Comparison of ENCODE assay signal across 8 cellular contexts in the genomic region with DNA sequence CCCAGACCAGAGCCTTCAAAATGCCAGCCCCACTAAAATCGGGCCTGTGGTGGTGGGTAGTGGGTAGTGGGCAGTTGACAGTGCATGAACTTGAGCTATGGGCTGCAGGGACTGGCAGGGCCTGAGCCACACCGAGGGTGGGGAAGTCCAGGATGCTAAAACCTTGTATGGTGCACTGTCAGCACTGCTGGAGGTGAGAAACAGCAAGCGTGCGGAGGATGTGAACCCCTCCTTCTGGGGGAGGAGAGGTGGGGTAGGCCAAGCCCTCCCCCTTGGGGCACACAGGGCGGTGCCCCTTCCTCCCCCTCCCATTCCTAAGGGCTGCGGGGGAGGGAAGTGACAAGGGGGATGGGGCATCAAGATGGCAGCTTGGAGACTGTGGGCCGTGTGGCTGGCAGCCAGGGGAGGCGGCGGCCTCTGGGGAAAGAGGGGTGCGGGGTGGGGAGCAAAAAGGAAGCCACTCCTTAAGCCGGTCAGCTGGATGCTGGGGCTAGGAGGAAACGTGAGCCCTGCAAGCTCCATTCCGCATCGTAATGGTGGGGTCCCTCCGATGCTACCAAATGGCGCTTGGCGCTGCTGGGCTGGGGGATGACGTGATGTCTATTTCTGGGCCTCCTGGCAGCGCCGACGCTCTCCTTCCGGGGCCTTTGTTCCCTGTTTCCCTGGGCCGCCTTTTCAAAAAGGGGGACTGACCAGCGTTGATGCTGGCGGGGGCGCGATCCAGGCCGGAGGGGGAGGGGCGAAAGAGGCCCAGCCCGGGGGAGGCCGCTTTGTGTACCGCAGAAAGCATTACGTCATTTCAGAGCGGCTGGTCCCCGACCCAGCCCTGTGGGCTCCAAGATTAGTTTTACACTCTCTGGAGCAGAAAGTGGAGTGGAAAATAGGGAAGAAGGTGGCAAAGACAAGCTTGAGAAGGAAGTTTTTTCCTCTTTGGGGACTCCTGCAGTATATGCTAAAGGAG. TPM values are rescaled to one million over a fixed set of nuclear protein-coding genes. Genes with fewer than 3 reads are reported as not detected.
DNase-seq lines count a peak whose midpoint lies in the region; ATAC-seq, FAIRE-seq and TF ChIP-seq lines count a peak whose summit lies in the region.

No MANE protein-coding gene starts in this region.

- no peak for ATAC-seq in HG03521 (IDR thresholded peaks at IDR 0.05; ENCODE audit: unreplicated experiment)

- no peaks in the 10 kb centered on the region for H3K36me3 ChIP-seq in kidney (ENCODE audit: control insufficient read depth in 1 of 2, insufficient read depth in 2 of 2, low read length in 2 of 2)

- intact Hi-C loops in kidney (cut with DNase I), result no loop called here

- H3K4me3 ChIP-seq in WI38 (ENCODE audit: low read depth, low read length) (peak overlapping the region; percentile 68), kidney (ENCODE audit: low read length in 2 of 2) (peak overlapping the region; percentile 48 to 90)

- no peak for FAIRE-seq in kidney (lab: Jason Lieb, UNC)

- H3K4me1 ChIP-seq in kidney (ENCODE audit: control insufficient read depth in 1 of 2, insufficient read depth in 1 of 2, low read depth in 1 of 2, low read length in 2 of 2), result peaks cover 5 to 11% of the 10 kb centered on the region in 2 donors

- peak overlapping the region; percentile 63 to 75 for H3K9ac ChIP-seq in kidney (ENCODE audit: low read length in 2 of 2)

- DNase-seq in AG08395 (ENCODE audit: low spot score) (peak; percentile 77), GM19238 (ENCODE audit: insufficient read length, low spot score) (peak; percentile 60), NCI-H2081 treated with DMSO at 0.1 percent for 48 hours (lab: John Stamatoyannopoulos, UW) (peak; percentile 79), cerebellar cortex (ENCODE audit: low spot score) (peak; percentile 81), kidney (peak; percentile 90)
- peak; percentile 13 for DNase-seq in stimulated activated CD4-positive, alpha-beta T cell treated with anti-CD3 and anti-CD28 coated beads, Interleukin-12 subunit alpha, Interleukin-12 subunit beta, amount 100 ng/mL, for 4 hours

- TF ChIP-seq CTCF in WI38 (IDR thresholded peaks at IDR 0.05; ENCODE audit: low read depth, low read length), result no peak
- TF ChIP-seq CTCF in kidney (IDR thresholded peaks at IDR 0.05; ENCODE audit: borderline replicate concordance, extremely low read depth, insufficient read depth), result no peak

- peak overlapping the region; percentile 76 to 80 for H3K27ac ChIP-seq in kidney (ENCODE audit: low read depth in 2 of 2, low read length in 2 of 2)

- no peaks in the 10 kb centered on the region for H3K9me3 ChIP-seq in kidney (ENCODE audit: control insufficient read depth in 1 of 2, low read length in 2 of 2)

RNA-seq across cellular contexts. Expression of gene SYT11, which starts 0.8 kb away (rescaled TPM):
- 16.8 TPM for total RNA-seq in kidney
- polyA plus RNA-seq in kidney (ENCODE audit: insufficient read depth, low read depth, low replicate concordance), result 8.4 TPM

RNA-seq across cellular contexts. Expression of gene GON4L, which starts 3.1 kb away (rescaled TPM):
- 62.1 TPM for total RNA-seq in kidney
- polyA plus RNA-seq in kidney (ENCODE audit: insufficient read depth, low read depth, low replicate concordance), result 14.2 TPM

RNA-seq across cellular contexts. Expression of gene RIT1, which starts 51.0 kb away (rescaled TPM):
- total RNA-seq in kidney, result 40.8 TPM
- 33.2 TPM for polyA plus RNA-seq in kidney (ENCODE audit: insufficient read depth, low read depth, low replicate concordance)

Comparison
In these comparisons a context has a peak if more than half of its experiments do, and no peak if none do; other contexts are left out.
1. DNase-seq: peak in every context shown above with its lines; median percentile 90 in kidney; 81 in cerebellar cortex; 79 in NCI-H2081 treated with DMSO at 0.1 percent for 48 hours; 77 in AG08395; 60 in GM19238; 13 in stimulated activated CD4-positive, alpha-beta T cell treated with anti-CD3 and anti-CD28 coated beads, Interleukin-12 subunit alpha, Interleukin-12 subunit beta, amount 100 ng/mL, for 4 hours.